16 cellular contexts compared by ENCODE assay signal in genomic region chr14:105503296-105503640, GRCh38. TPM values are rescaled to one million over a fixed set of nuclear protein-coding genes. Genes with fewer than 3 reads are reported as not detected.
"Had no signal": no experiment of that assay in that cellular context is flagged by ENCODE, and none has a peak within 500 bp of the region (broad histone marks: within the 10 kb centered on the region; RNA-seq: fewer than 3 reads in every experiment).

No MANE protein-coding gene starts in this region.

- DNase-seq: activated CD4-positive, alpha-beta T cell treated with anti-CD3 and anti-CD28 coated beads, Interleukin-2, amount 50 U/mL, for 1 hour; activated CD8-positive, alpha-beta memory T cell treated with anti-CD3 and anti-CD28 coated beads for 24 hours; activated naive CD4-positive, alpha-beta T cell treated with anti-CD3 and anti-CD28 coated beads for 36 hours; body of pancreas; lower lobe of right lung; stimulated activated CD4-positive, alpha-beta T cell treated with anti-CD3 and anti-CD28 coated beads, Interleukin-2, amount 100 ng/mL, for 48 hours; stimulated activated naive CD4-positive, alpha-beta T cell treated with Interleukin-2 at 50 U/mL for 16 hours; substantia nigra; T-helper 9 cell had no signal

- H3K4me3 ChIP-seq: body of pancreas, lower lobe of right lung, tibial nerve, vagina had no signal

- H3K9me3 Mint-ChIP-seq: activated naive CD4-positive, alpha-beta T cell treated with anti-CD3 and anti-CD28 coated beads for 36 hours; activated T-helper 17 cell treated with anti-CD3 and anti-CD28 coated beads, Interleukin-2, amount 50 U/mL, for 72 hours; dendritic cell treated with granulocyte-macrophage colony-stimulating factor and Interleukin-4, amounts not matched to agents 40 ng/mL and 50 ng/mL, for 4 days had no signal

- H3K27me3 ChIP-seq: body of pancreas, tibial nerve, vagina had no signal

- H3K27me3 Mint-ChIP-seq: activated T-helper 17 cell treated with anti-CD3 and anti-CD28 coated beads, Interleukin-2, amount 50 U/mL, for 72 hours had no signal

- H3K4me3 Mint-ChIP-seq: activated naive CD4-positive, alpha-beta T cell treated with anti-CD3 and anti-CD28 coated beads for 36 hours; activated T-helper 17 cell treated with anti-CD3 and anti-CD28 coated beads, Interleukin-2, amount 50 U/mL, for 72 hours; dendritic cell treated with granulocyte-macrophage colony-stimulating factor and Interleukin-4, amounts not matched to agents 40 ng/mL and 50 ng/mL, for 4 days had no signal

- H3K4me1 ChIP-seq: body of pancreas, lower lobe of right lung, vagina had no signal

- ATAC-seq: activated T-helper 17 cell treated with anti-CD3 and anti-CD28 coated beads, Interleukin-2, amount 50 U/mL, for 72 hours; body of pancreas had no signal

- H3K36me3 ChIP-seq: vagina had no signal

- H3K27ac Mint-ChIP-seq: activated naive CD4-positive, alpha-beta T cell treated with anti-CD3 and anti-CD28 coated beads for 36 hours; activated T-helper 17 cell treated with anti-CD3 and anti-CD28 coated beads, Interleukin-2, amount 50 U/mL, for 72 hours; dendritic cell treated with granulocyte-macrophage colony-stimulating factor and Interleukin-4, amounts not matched to agents 40 ng/mL and 50 ng/mL, for 4 days had no signal

- H3K27ac ChIP-seq: body of pancreas, epithelial cell of prostate, lower lobe of right lung, neutrophil, vagina had no signal

- H3K4me1 Mint-ChIP-seq: activated T-helper 17 cell treated with anti-CD3 and anti-CD28 coated beads, Interleukin-2, amount 50 U/mL, for 72 hours had no signal

- H3K9me3 ChIP-seq: body of pancreas, lower lobe of right lung, neutrophil, tibial nerve, vagina had no signal

RNA-seq across cellular contexts. Expression of gene CRIP1, which starts 16.6 kb away (rescaled TPM):
- total RNA-seq: frontal cortex had no signal

RNA-seq across cellular contexts. Expression of gene CRIP2, which starts 28.6 kb away (rescaled TPM):
- total RNA-seq: activated naive CD4-positive, alpha-beta T cell treated with anti-CD3 and anti-CD28 coated beads for 36 hours had no signal
